In genomic region chr5:157858527-157859226, GRCh38 we compare ENCODE assay signal across 8 cellular contexts. TPM values are rescaled to one million over a fixed set of nuclear protein-coding genes. Genes with fewer than 3 reads are reported as not detected.
A peak's percentile ranks its signal among the peaks of the same experiment; 100 is the strongest.
DNase-seq lines count a peak whose midpoint lies in the region; ATAC-seq and TF ChIP-seq lines count a peak whose summit lies in the region.

Gene CLINT1 (minus strand): TSS chr5:157859145. CDS start chr5:157858970, 175 bp downstream.

- H2AFZ ChIP-seq in KMS-11 (ENCODE audit: low read depth): peak within 1 kb of the TSS; percentile 30; the same call in 1 of the 2 replicates

- WGBS in esophagus squamous epithelium, 2 donors: 0 to 1% methylated on average over 6 to 22 of the region's 59 CpGs

- no peak within 1 kb of the TSS for H3K4me3 ChIP-seq in KMS-11 (IDR thresholded peaks at IDR 0.05; ENCODE audit: insufficient read depth, low read depth, low read length)
- peak within 1 kb of the TSS; percentile 90 to 99 (median 94) for H3K4me3 ChIP-seq in esophagus squamous epithelium

- peak within 1 kb of the TSS; percentile 93 for H3K4me2 ChIP-seq in KMS-11

- TF ChIP-seq POLR2A in esophagus squamous epithelium (IDR thresholded peaks at IDR 0.05): peak in 3 of 4 donors; percentile 16 to 93 (median 67)

- H3K36me3 ChIP-seq in KMS-11 (ENCODE audit: insufficient read depth) (no peaks in the 10 kb centered on the region), esophagus squamous epithelium (no peaks in the 10 kb centered on the region)

- ATAC-seq in GM21619 (IDR thresholded peaks at IDR 0.05; ENCODE audit: unreplicated experiment): peak; percentile 49

- no peaks in the 10 kb centered on the region for H3K9me3 ChIP-seq in esophagus squamous epithelium

- no peak for TF ChIP-seq CTCF in KMS-11 (conservative IDR thresholded peaks at IDR 0.05; ENCODE audit: low read depth, low read length)
- TF ChIP-seq CTCF in esophagus squamous epithelium (IDR thresholded peaks at IDR 0.05): peak in 1 of 6 experiments; percentile 9

- DNase-seq in DMS153 (lab: John Stamatoyannopoulos, UW): peak; percentile 66
- DNase-seq in RPMI7951 (ENCODE audit: low read depth): peak; percentile 80
- DNase-seq in activated T-helper 1 cell treated with anti-CD3 and anti-CD28 coated beads, Interleukin-12 subunit alpha, Interleukin-12 subunit beta, Interleukin-2, Interleukin-4 antibody, amounts not matched to agents 30 ng/mL and 10 ng/mL and 1 ng/mL, durations not matched to agents 14 hours and 24 hours and 36 hours (ENCODE audit: low spot score): peak; percentile 86
- peak; percentile 73 for DNase-seq in esophagus squamous epithelium (lab: John Stamatoyannopoulos, UW)
- DNase-seq in myocyte (ENCODE audit: low read depth): peak; percentile 93
- peak; percentile 82 to 83 for DNase-seq in stimulated activated CD8-positive, alpha-beta memory T cell treated with anti-CD3 and anti-CD28 coated beads, Interleukin-7, amount 100 ng/mL, for 48 hours (ENCODE audit: extremely low read depth in 1 of 2, low read depth in 1 of 2)

- peaks cover 12% of the 10 kb centered on the region for H3K36me3 Mint-ChIP-seq in activated T-helper 1 cell treated with anti-CD3 and anti-CD28 coated beads, Interleukin-12 subunit alpha, Interleukin-12 subunit beta, Interleukin-2, Interleukin-4 antibody, amounts not matched to agents 30 ng/mL and 10 ng/mL and 1 ng/mL, durations not matched to agents 14 hours and 24 hours and 36 hours (ENCODE audit: low read depth)

- no peaks in the 10 kb centered on the region for H3K27me3 ChIP-seq in KMS-11 (ENCODE audit: insufficient read depth, low read depth)
- no peaks in the 10 kb centered on the region for H3K27me3 ChIP-seq in esophagus squamous epithelium

- peak within 1 kb of the TSS; percentile 69 for H3K9ac ChIP-seq in KMS-11

- intact Hi-C loops in activated T-helper 1 cell treated with anti-CD3 and anti-CD28 coated beads, Interleukin-12 subunit alpha, Interleukin-12 subunit beta, Interleukin-2, Interleukin-4 antibody, amounts not matched to agents 30 ng/mL and 10 ng/mL and 1 ng/mL, durations not matched to agents 14 hours and 24 hours and 36 hours (cut with micrococcal nuclease): loop anchor here (1.0 to 5.0 kb wide), 15 partner anchors 13 to 1598 kb away; partner anchors contain the start of genes LSM11, RNF145 and THG1L
- intact Hi-C loops in esophagus squamous epithelium (cut with DNase I): loop anchor here (10.0 kb wide), 1 partner anchor 136 kb away; no protein-coding TSS in a partner anchor

- no peaks in the 10 kb centered on the region for H3K27me3 Mint-ChIP-seq in activated T-helper 1 cell treated with anti-CD3 and anti-CD28 coated beads, Interleukin-12 subunit alpha, Interleukin-12 subunit beta, Interleukin-2, Interleukin-4 antibody, amounts not matched to agents 30 ng/mL and 10 ng/mL and 1 ng/mL, durations not matched to agents 14 hours and 24 hours and 36 hours (ENCODE audit: insufficient read depth)

- H3K4me1 ChIP-seq in KMS-11 (ENCODE audit: low read depth, poor library complexity, severe bottlenecking) (peaks cover 70% of the 10 kb centered on the region), esophagus squamous epithelium (peaks cover 7 to 55% (median 26%) of the 10 kb centered on the region in 3 donors)

- no peaks in the 10 kb centered on the region for H4K20me1 ChIP-seq in KMS-11 (ENCODE audit: insufficient read depth)

- H3K27ac Mint-ChIP-seq in activated T-helper 1 cell treated with anti-CD3 and anti-CD28 coated beads, Interleukin-12 subunit alpha, Interleukin-12 subunit beta, Interleukin-2, Interleukin-4 antibody, amounts not matched to agents 30 ng/mL and 10 ng/mL and 1 ng/mL, durations not matched to agents 14 hours and 24 hours and 36 hours: peak within 1 kb of the TSS; percentile 92

- peaks cover 71% of the 10 kb centered on the region for H3K4me1 Mint-ChIP-seq in activated T-helper 1 cell treated with anti-CD3 and anti-CD28 coated beads, Interleukin-12 subunit alpha, Interleukin-12 subunit beta, Interleukin-2, Interleukin-4 antibody, amounts not matched to agents 30 ng/mL and 10 ng/mL and 1 ng/mL, durations not matched to agents 14 hours and 24 hours and 36 hours (ENCODE audit: low read depth)

- H3K27ac ChIP-seq in KMS-11 (peak within 1 kb of the TSS; percentile 68), esophagus squamous epithelium (peak within 1 kb of the TSS; percentile 94 to 98 (median 96))

- H3K79me2 ChIP-seq in KMS-11 (ENCODE audit: insufficient read depth, low read depth): peaks cover 50% of the 10 kb centered on the region

- H3K9me3 Mint-ChIP-seq in activated T-helper 1 cell treated with anti-CD3 and anti-CD28 coated beads, Interleukin-12 subunit alpha, Interleukin-12 subunit beta, Interleukin-2, Interleukin-4 antibody, amounts not matched to agents 30 ng/mL and 10 ng/mL and 1 ng/mL, durations not matched to agents 14 hours and 24 hours and 36 hours: no peaks in the 10 kb centered on the region

- H3K4me3 Mint-ChIP-seq in activated T-helper 1 cell treated with anti-CD3 and anti-CD28 coated beads, Interleukin-12 subunit alpha, Interleukin-12 subunit beta, Interleukin-2, Interleukin-4 antibody, amounts not matched to agents 30 ng/mL and 10 ng/mL and 1 ng/mL, durations not matched to agents 14 hours and 24 hours and 36 hours: peak within 1 kb of the TSS; percentile 90

RNA-seq across cellular contexts. Expression of gene CLINT1, which starts in this region (rescaled TPM):
- total RNA-seq in RPMI7951 (2014; rRNA removed; shearing (Covaris generic)): 35.6 and 36.6 TPM in 2 replicates
- total RNA-seq in activated T-helper 1 cell treated with anti-CD3 and anti-CD28 coated beads, Interleukin-12 subunit alpha, Interleukin-12 subunit beta, Interleukin-2, Interleukin-4 antibody, amounts not matched to agents 30 ng/mL and 10 ng/mL and 1 ng/mL, durations not matched to agents 14 hours and 24 hours and 36 hours: 90.5 and 93.1 TPM in 2 replicates
- total RNA-seq in esophagus squamous epithelium (100 to 1,000 TPM; 109 to 165 (median 152) TPM), myocyte (69.9 and 81.2 TPM in 2 replicates)
- polyA plus RNA-seq in myocyte (2012): 62.6 TPM
